1 cellular context compared by ENCODE assay signal in genomic region chr2:237319086-237319820, GRCh38.
TF ChIP-seq lines count a peak whose summit lies in the region.

No MANE protein-coding gene starts in this region.

TF ChIP-seq in IMR-90, 13 proteins besides CTCF, POLR2A, EP300 and RAD21 (continued from another document):
- TF ChIP-seq ELK1 (IDR thresholded peaks at IDR 0.05; ENCODE audit: borderline replicate concordance, low read depth, low read length) (no peak), FOS (IDR thresholded peaks at IDR 0.05; ENCODE audit: low read depth, low read length) (no peak), CHD1 (IDR thresholded peaks at IDR 0.05; ENCODE audit: low read depth, low read length) (no peak), BHLHE40 (IDR thresholded peaks at IDR 0.05; ENCODE audit: low read depth, low read length) (no peak), SMC3 (IDR thresholded peaks at IDR 0.05; ENCODE audit: low read depth, low read length) (no peak), NFE2L2 (IDR thresholded peaks at IDR 0.05; ENCODE audit: low read depth, low read length) (no peak), MAFK (IDR thresholded peaks at IDR 0.05; ENCODE audit: low read depth, low read length) (no peak), RFX5 (IDR thresholded peaks at IDR 0.05; ENCODE audit: low read depth, low read length) (no peak), MXI1 (IDR thresholded peaks at IDR 0.05; ENCODE audit: borderline replicate concordance, low read depth, low read length) (no peak)
